ENCODE assay signal across 10 cellular contexts in genomic region chr5:139667001-139667729, GRCh38. TPM values are rescaled to one million over a fixed set of nuclear protein-coding genes. Genes with fewer than 3 reads are reported as not detected.
DNase-seq lines count a peak whose midpoint lies in the region; ATAC-seq, FAIRE-seq and TF ChIP-seq lines count a peak whose summit lies in the region.
"Had no signal": no experiment of that assay in that cellular context is flagged by ENCODE, and none has a peak within 500 bp of the region (broad histone marks: within the 10 kb centered on the region; RNA-seq: fewer than 3 reads in every experiment).

No MANE protein-coding gene starts in this region.

- H3K27me3 ChIP-seq in HL-60 (ENCODE audit: insufficient read depth, poor library complexity, severe bottlenecking) (no peaks in the 10 kb centered on the region), astrocyte (ENCODE audit: insufficient read depth, low read length) (no peaks in the 10 kb centered on the region)

- H3K36me3 Mint-ChIP-seq in astrocyte (ENCODE audit: low read depth, unreplicated experiment) (peaks cover 9% of the 10 kb centered on the region), naive B cell (no peaks in the 10 kb centered on the region)

- H3K79me2 ChIP-seq in astrocyte (ENCODE audit: insufficient read depth, low read length), result peaks cover 100% of the 10 kb centered on the region

- H3K27ac Mint-ChIP-seq in astrocyte (ENCODE audit: unreplicated experiment), result peak overlapping the region; percentile 78
- H3K27ac Mint-ChIP-seq in naive B cell, result peak overlapping the region; percentile 37 to 96 (median 81)

- ATAC-seq in naive B cell (ENCODE audit: low read depth in 2 of 2) (no peak), GM19397 (IDR thresholded peaks at IDR 0.05; ENCODE audit: unreplicated experiment) (no peak)

- H3K36me3 ChIP-seq in astrocyte (ENCODE audit: insufficient read depth, low read length), result no peaks in the 10 kb centered on the region

- DNase-seq in A172 (ENCODE audit: low spot score) (peak; percentile 72), HL-60 (ENCODE audit: low read depth in 1 of 2, low spot score in 1 of 2) (no peak), astrocyte (ENCODE audit: low read depth) (no peak), naive B cell (no peak), OCI-M2 (lab: John Stamatoyannopoulos, UW; ENCODE audit: unreplicated experiment) (no peak), COLO668 (lab: John Stamatoyannopoulos, UW; ENCODE audit: unreplicated experiment) (no peak)
- DNase-seq in activated CD8-positive, alpha-beta memory T cell treated with anti-CD3 and anti-CD28 coated beads for 24 hours, result no peak
- DNase-seq: Calu3, NCI-H2171 had no signal

- no peak overlapping the region for H2AFZ ChIP-seq in astrocyte (ENCODE audit: low read depth, low read length)

- H3K27ac ChIP-seq in HL-60 (replicated peaks) (0 out of 2 replicates have a peak overlapping the region, but pooled peaks have one; percentile 20), astrocyte (ENCODE audit: low read depth, low read length) (peak overlapping the region; percentile 87)

- peaks cover 71% of the 10 kb centered on the region for H3K4me1 ChIP-seq in astrocyte (ENCODE audit: insufficient read depth, low read length)

- H3K9me3 ChIP-seq in astrocyte (ENCODE audit: insufficient read depth, low read depth, low read length), result no peaks in the 10 kb centered on the region

- TF ChIP-seq CTCF in HL-60 (IDR thresholded peaks at IDR 0.05; ENCODE audit: insufficient read depth, low read length) (no peak), astrocyte (IDR thresholded peaks at IDR 0.05; ENCODE audit: insufficient read depth, low read depth, low read length) (no peak)

- peaks cover 56% of the 10 kb centered on the region for H3K4me1 Mint-ChIP-seq in astrocyte (ENCODE audit: low read depth, unreplicated experiment)
- peaks cover 78 to 98% (median 92%) of the 10 kb centered on the region in 3 donors for H3K4me1 Mint-ChIP-seq in naive B cell

- H4K20me1 ChIP-seq in astrocyte (ENCODE audit: insufficient read depth, low read length), result peaks cover 81% of the 10 kb centered on the region

- no peak for FAIRE-seq in astrocyte (lab: Jason Lieb, UNC)

- H3K4me2 ChIP-seq in astrocyte (ENCODE audit: low read length), result peak overlapping the region; percentile 82

- H3K4me3 Mint-ChIP-seq in astrocyte (ENCODE audit: unreplicated experiment), result no peak overlapping the region
- H3K4me3 Mint-ChIP-seq in naive B cell, result peak overlapping the region; percentile 74 to 92 (median 84)

- H3K9me3 Mint-ChIP-seq in astrocyte (ENCODE audit: unreplicated experiment) (no peaks in the 10 kb centered on the region), naive B cell (no peaks in the 10 kb centered on the region)

- H3K9ac ChIP-seq in astrocyte (ENCODE audit: low read length), result peak overlapping the region; percentile 82

- H3K27me3 Mint-ChIP-seq in astrocyte (ENCODE audit: low read depth, unreplicated experiment) (no peaks in the 10 kb centered on the region), naive B cell (no peaks in the 10 kb centered on the region)

- H3K4me3 ChIP-seq in HL-60 (replicated peaks; ENCODE audit: insufficient read depth, low read length) (no peak overlapping the region), astrocyte (ENCODE audit: insufficient read depth, low read depth, low read length) (no peak overlapping the region)

RNA-seq across cellular contexts. Expression of gene CXXC5, which starts 19.0 kb away (rescaled TPM):
- 162 and 189 TPM in 2 replicates for total RNA-seq in A172 (2014; rRNA removed; shearing (Covaris generic))
- 151 and 185 TPM in 2 replicates for total RNA-seq in astrocyte
- 100 to 1,000 TPM; 351 to 547 (median 399) TPM for polyA plus RNA-seq in naive B cell (ENCODE audit: low read depth in 6 of 6)
